In genomic region chr17:63827801-63828221, GRCh38 we compare ENCODE assay signal across 9 cellular contexts. TPM values are rescaled to one million over a fixed set of nuclear protein-coding genes. Genes with fewer than 3 reads are reported as not detected.
A peak's percentile ranks its signal among the peaks of the same experiment; 100 is the strongest.
DNase-seq lines count a peak whose midpoint lies in the region; ATAC-seq and TF ChIP-seq lines count a peak whose summit lies in the region.
"Had no signal": no experiment of that assay in that cellular context is flagged by ENCODE, and none has a peak within 500 bp of the region (broad histone marks: within the 10 kb centered on the region; RNA-seq: fewer than 3 reads in every experiment).

No MANE protein-coding gene starts in this region.

- CTCF ChIA-PET in MCF 10A (lab: Yijun Ruan, JAX), result interaction anchor here (0.6 to 2.0 kb wide), 9 partner anchors 9 to 287 kb away, joined by 3 to 8 read pairs (median 3); no protein-coding TSS in a partner anchor

- peaks cover 46% of the 10 kb centered on the region for H3K4me1 ChIP-seq in mononuclear cell (ENCODE audit: insufficient read depth, low read length)

- no peak for ATAC-seq in stimulated activated naive CD8-positive, alpha-beta T cell treated with anti-CD3 and anti-CD28 coated beads, Interleukin-15, Interleukin-2, amounts not matched to agents 100 U/mL and 50 U/mL, for 24 hours
- ATAC-seq in GM21528 (IDR thresholded peaks at IDR 0.05; ENCODE audit: low FRiP score, unreplicated experiment), result no peak

- H3K4me1 Mint-ChIP-seq in stimulated activated naive CD8-positive, alpha-beta T cell treated with anti-CD3 and anti-CD28 coated beads, Interleukin-15, Interleukin-2, amounts not matched to agents 100 ng/mL and 50 ng/mL, for 24 hours (ENCODE audit: low read depth), result peaks cover 86% of the 10 kb centered on the region
- peaks cover 27% of the 10 kb centered on the region for H3K4me1 Mint-ChIP-seq in MCF 10A (ENCODE audit: insufficient read depth, unreplicated experiment)

- H3K27me3 Mint-ChIP-seq in stimulated activated naive CD8-positive, alpha-beta T cell treated with anti-CD3 and anti-CD28 coated beads, Interleukin-15, Interleukin-2, amounts not matched to agents 100 ng/mL and 50 ng/mL, for 24 hours, result no peaks in the 10 kb centered on the region
- no peaks in the 10 kb centered on the region for H3K27me3 Mint-ChIP-seq in MCF 10A (ENCODE audit: insufficient read depth, unreplicated experiment)

- POLR2A ChIA-PET in MCF 10A (lab: Yijun Ruan, JAX), result interaction anchor here (0.5 to 8.7 kb wide), 15 partner anchors 13 to 318 kb away, joined by 3 to 187 read pairs (median 4); partner anchors contain the start of genes CCDC47, DCAF7, DDX42 and MAP3K3

- no peak for TF ChIP-seq CTCF in MCF 10A (IDR thresholded peaks at IDR 0.05; ENCODE audit: unreplicated experiment)

- intact Hi-C loops in MCF 10A (cut with micrococcal nuclease), result loop anchor here (2.0 kb wide), 1 partner anchor 53 kb away; the partner anchor contains the start of gene DDX42

- no TSS peak for BruUV-seq in MCF 10A (replicated peaks; lab: Mats Ljungman, UMichigan)

- no peaks in the 10 kb centered on the region for H3K9me3 ChIP-seq in mononuclear cell (ENCODE audit: low read depth, low read length)

- H3K27ac Mint-ChIP-seq in stimulated activated naive CD8-positive, alpha-beta T cell treated with anti-CD3 and anti-CD28 coated beads, Interleukin-15, Interleukin-2, amounts not matched to agents 100 ng/mL and 50 ng/mL, for 24 hours, result peak overlapping the region; percentile 99
- peak overlapping the region; percentile 100 for H3K27ac Mint-ChIP-seq in MCF 10A (ENCODE audit: low read depth, unreplicated experiment)

- H3K4me3 ChIP-seq in mononuclear cell (ENCODE audit: low read length), result peak overlapping the region; percentile 83

- peak overlapping the region; percentile 100 for H3K4me3 Mint-ChIP-seq in stimulated activated naive CD8-positive, alpha-beta T cell treated with anti-CD3 and anti-CD28 coated beads, Interleukin-15, Interleukin-2, amounts not matched to agents 100 ng/mL and 50 ng/mL, for 24 hours
- peak overlapping the region; percentile 100 for H3K4me3 Mint-ChIP-seq in MCF 10A (ENCODE audit: unreplicated experiment)

- no peaks in the 10 kb centered on the region for H3K27me3 ChIP-seq in mononuclear cell (ENCODE audit: insufficient read depth, low read length)

- DNase-seq in stimulated activated naive CD8-positive, alpha-beta T cell treated with anti-CD3 and anti-CD28 coated beads, Interleukin-15, Interleukin-2, amounts not matched to agents 100 U/mL and 50 U/mL, for 24 hours, result no peak
- DNase-seq in MCF 10A (ENCODE audit: unreplicated experiment) (no peak), mesenteric fat pad (ENCODE audit: low spot score) (no peak), AG08395 (ENCODE audit: low spot score) (no peak)
- DNase-seq in stimulated activated CD4-positive, alpha-beta T cell treated with anti-CD3 and anti-CD28 coated beads, Interleukin-4, amount 100 ng/mL, for 1 hour, result no peak

- peaks cover 85% of the 10 kb centered on the region for H3K36me3 Mint-ChIP-seq in stimulated activated naive CD8-positive, alpha-beta T cell treated with anti-CD3 and anti-CD28 coated beads, Interleukin-15, Interleukin-2, amounts not matched to agents 100 ng/mL and 50 ng/mL, for 24 hours (ENCODE audit: low read depth)
- peaks cover 72% of the 10 kb centered on the region for H3K36me3 Mint-ChIP-seq in MCF 10A (ENCODE audit: insufficient read depth, unreplicated experiment)

- no peaks in the 10 kb centered on the region for H3K9me3 Mint-ChIP-seq in stimulated activated naive CD8-positive, alpha-beta T cell treated with anti-CD3 and anti-CD28 coated beads, Interleukin-15, Interleukin-2, amounts not matched to agents 100 ng/mL and 50 ng/mL, for 24 hours
- H3K9me3 Mint-ChIP-seq in MCF 10A (ENCODE audit: unreplicated experiment), result no peaks in the 10 kb centered on the region

RNA-seq across cellular contexts. Expression of gene FTSJ3, which starts 0.3 kb away (rescaled TPM):
- total RNA-seq in MCF 10A (2022) (36.7 and 49.5 TPM in 2 replicates), mononuclear cell (13.2 TPM), mesenteric fat pad (28.8 TPM)

RNA-seq across cellular contexts. Expression of gene PSMC5, which starts 0.6 kb away (rescaled TPM):
- total RNA-seq in MCF 10A (2022), result 148 and 151 TPM in 2 replicates
- total RNA-seq in mononuclear cell, result 15.3 TPM
- total RNA-seq in mesenteric fat pad, result 115 TPM

RNA-seq across cellular contexts. Expression of gene SMARCD2, which starts 14.7 kb away (rescaled TPM):
- 43.7 and 54.6 TPM in 2 replicates for total RNA-seq in MCF 10A (2022)
- total RNA-seq in mononuclear cell, result 56.0 TPM
- 57.4 TPM for total RNA-seq in mesenteric fat pad

RNA-seq across cellular contexts. Expression of gene CSH2, which starts 45.7 kb away (rescaled TPM):
- total RNA-seq in MCF 10A (2022), result not detected in 2 replicates
- 0.10 TPM for total RNA-seq in mononuclear cell
- not detected for total RNA-seq in mesenteric fat pad
- total RNA-seq: T-helper 2 cell treated with Interferon-gamma antibody and Interleukin-4, amounts not matched to agents 100 ng/mL and 5 ng/mL, for 36 hours had no signal

RNA-seq across cellular contexts. Expression of gene DDX42, which starts 53.8 kb away (rescaled TPM):
- total RNA-seq in MCF 10A (2022), result 137 and 144 TPM in 2 replicates
- 112 TPM for total RNA-seq in mononuclear cell
- 130 TPM for total RNA-seq in mesenteric fat pad
